In the genomic region with DNA sequence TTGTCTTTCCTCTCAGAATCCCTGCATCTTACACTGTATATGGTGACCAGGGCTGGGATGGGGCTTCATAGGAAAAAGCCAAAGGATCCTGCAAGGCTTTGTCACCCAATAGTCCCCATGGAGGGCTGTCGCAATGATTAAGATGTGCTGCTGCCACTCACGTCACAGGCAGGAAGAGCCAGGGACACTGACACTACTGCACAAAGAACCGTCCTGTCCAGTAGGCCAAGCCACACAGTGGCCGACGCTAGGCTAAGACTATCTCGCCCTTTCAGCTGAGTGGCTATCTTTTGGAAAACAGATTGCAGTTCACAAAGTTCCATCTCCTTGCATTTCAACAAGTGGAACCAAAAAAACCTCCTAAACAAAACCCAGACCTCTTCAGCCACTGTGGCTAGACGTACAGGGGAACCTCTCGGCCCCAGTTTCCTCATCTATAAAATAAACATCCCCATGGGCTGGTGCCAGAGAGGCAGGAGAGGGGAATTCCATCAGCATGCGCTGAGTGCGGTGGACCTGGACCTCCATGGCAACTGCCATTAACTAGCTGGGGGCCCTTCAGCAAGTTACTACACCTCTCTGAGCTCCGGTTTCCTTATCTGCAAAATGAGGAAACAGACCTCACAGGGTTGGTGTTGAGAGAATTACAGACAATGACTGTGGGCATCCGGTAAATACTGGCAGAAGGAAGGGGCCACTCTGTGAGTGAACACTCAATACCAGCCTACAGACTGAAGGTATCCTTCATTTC, we compare ENCODE assay signal across 9 cellular contexts. TPM values are rescaled to one million over a fixed set of nuclear protein-coding genes. Genes with fewer than 3 reads are reported as not detected.
DNase-seq lines count a peak whose midpoint lies in the region; ATAC-seq, FAIRE-seq and TF ChIP-seq lines count a peak whose summit lies in the region.
"Had no signal": no experiment of that assay in that cellular context is flagged by ENCODE, and none has a peak within 500 bp of the region (broad histone marks: within the 10 kb centered on the region; RNA-seq: fewer than 3 reads in every experiment).

No MANE protein-coding gene starts in this region.

- no peak for FAIRE-seq in frontal cortex (lab: Jason Lieb, UNC)
- FAIRE-seq: TTC549 had no signal

- TF ChIP-seq POLR2A in NB4 (IDR thresholded peaks at IDR 0.05; ENCODE audit: extremely low read depth, insufficient read length): no peak

- peak overlapping the region; percentile 71 to 89 (median 84) for H3K4me3 Mint-ChIP-seq in naive B cell

- no peak for TF ChIP-seq CTCF in NB4 (IDR thresholded peaks at IDR 0.05; ENCODE audit: low read depth, low read length)
- no peak for TF ChIP-seq CTCF in cardiac fibroblast (IDR thresholded peaks at IDR 0.05; ENCODE audit: low read depth, low read length)

- peaks cover 59 to 93% (median 80%) of the 10 kb centered on the region in 3 donors for H3K4me1 Mint-ChIP-seq in naive B cell

- no peaks in the 10 kb centered on the region for H3K9me3 Mint-ChIP-seq in naive B cell

- DNase-seq in activated gamma-delta T cell treated with Interleukin-2 at 50 U/mL for 16 hours (peak; percentile 37), activated gamma-delta T cell (lab: John Stamatoyannopoulos, UW) (no peak), NB4 (ENCODE audit: low read depth) (peak; percentile 82), cardiac fibroblast (ENCODE audit: low read depth in 2 of 2) (peak; percentile 50 to 56), naive B cell (peak; percentile 56), NCI-H2196 (lab: John Stamatoyannopoulos, UW; ENCODE audit: unreplicated experiment) (no peak), DMS79 (lab: John Stamatoyannopoulos, UW) (no peak), frontal cortex (ENCODE audit: low spot score in 2 of 2) (no peak)

- H3K36me3 Mint-ChIP-seq in naive B cell: no peaks in the 10 kb centered on the region

- peak overlapping the region; percentile 91 to 98 (median 96) for H3K27ac Mint-ChIP-seq in naive B cell

- H3K27me3 Mint-ChIP-seq in naive B cell: no peaks in the 10 kb centered on the region

- ATAC-seq in naive B cell (ENCODE audit: low read depth in 2 of 2): peak; percentile 75 to 76

- H3K4me3 ChIP-seq in NB4 (ENCODE audit: low read depth, low read length) (peak overlapping the region; percentile 17), cardiac fibroblast (replicated peaks in 1 of 2; ENCODE audit: low read depth in 2 of 2, low read length in 2 of 2) (no peak overlapping the region)

RNA-seq across cellular contexts. Expression of gene CAPZB, which starts 8.7 kb away (rescaled TPM):
- polyA plus RNA-seq in naive B cell (ENCODE audit: low read depth in 6 of 6): 100 to 1,000 TPM; 328 to 445 (median 382) TPM
- 47.7 TPM for total RNA-seq in frontal cortex

Comparison
In these comparisons a context has a peak if more than half of its experiments do, and no peak if none do; other contexts are left out.
1. DNase-seq: peak in activated gamma-delta T cell treated with Interleukin-2 at 50 U/mL for 16 hours (single experiment), NB4 (single experiment), cardiac fibroblast (2 of 2) and naive B cell (single experiment); none in activated gamma-delta T cell (single experiment), NCI-H2196 (single experiment), DMS79 (single experiment) and frontal cortex (0 of 2).